Comparison of ENCODE assay signal across 8 cellular contexts in genomic region chr4:158811704-158812103, GRCh38. TPM values are rescaled to one million over a fixed set of nuclear protein-coding genes. Genes with fewer than 3 reads are reported as not detected.
DNase-seq lines count a peak whose midpoint lies in the region; ATAC-seq and TF ChIP-seq lines count a peak whose summit lies in the region.

No MANE protein-coding gene starts in this region.

- H3K36me3 ChIP-seq in RWPE2 (ENCODE audit: low read depth) = no peaks in the 10 kb centered on the region
- H3K36me3 ChIP-seq in smooth muscle cell (ENCODE audit: low read depth) = no peaks in the 10 kb centered on the region
- no peaks in the 10 kb centered on the region for H3K36me3 ChIP-seq in neuronal stem cell (replicated peaks in 1 of 2; ENCODE audit: control insufficient read depth in 2 of 2, insufficient read depth in 2 of 2, low read length in 2 of 2)

- H3K27me3 ChIP-seq in RWPE2 (ENCODE audit: insufficient read depth, poor library complexity, severe bottlenecking) (no peaks in the 10 kb centered on the region), smooth muscle cell (ENCODE audit: low read depth) (no peaks in the 10 kb centered on the region), neuronal stem cell (ENCODE audit: control insufficient read depth in 3 of 3, insufficient read depth in 3 of 3, low read depth in 1 of 3, low read length in 3 of 3) (no peaks in the 10 kb centered on the region)

- peaks cover 4% of the 10 kb centered on the region for H3F3A ChIP-seq in smooth muscle cell (ENCODE audit: low read depth)

- H3K14ac ChIP-seq in neuronal stem cell (ENCODE audit: low read length) = no peak overlapping the region

- no peak overlapping the region for H2BK12ac ChIP-seq in neuronal stem cell (ENCODE audit: low read length)

- H3K9me3 ChIP-seq in RWPE2 (ENCODE audit: severe bottlenecking) = no peaks in the 10 kb centered on the region
- H3K9me3 ChIP-seq in smooth muscle cell (replicated peaks; ENCODE audit: low read depth) = no peaks in the 10 kb centered on the region
- no peaks in the 10 kb centered on the region for H3K9me3 ChIP-seq in neuronal stem cell (replicated peaks in 1 of 2; ENCODE audit: control insufficient read depth in 2 of 2, insufficient read depth in 1 of 2, low read depth in 1 of 2, low read length in 2 of 2)

- no peaks in the 10 kb centered on the region for H4K20me1 ChIP-seq in smooth muscle cell (ENCODE audit: low read depth)

- DNase-seq in activated T-cell treated with anti-CD3 and anti-CD28 coated beads, Interleukin-2, amount 50 U/mL, for 4 hours = no peak
- DNase-seq in activated T-cell treated with anti-CD3 and anti-CD28 coated beads, Interleukin-2, amount 50 U/mL, for 48 hours = no peak
- DNase-seq in RWPE2 (ENCODE audit: low spot score) (no peak), globus pallidus (ENCODE audit: low spot score) (peak; percentile 51), smooth muscle cell (lab: John Stamatoyannopoulos, UW; ENCODE audit: unreplicated experiment) (no peak), SW 1271 (lab: John Stamatoyannopoulos, UW) (no peak), neuronal stem cell (ENCODE audit: low spot score) (no peak), GM19238 (ENCODE audit: insufficient read length, low spot score) (no peak)

- H3K9ac ChIP-seq in smooth muscle cell (ENCODE audit: low read depth) = no peak overlapping the region
- no peak overlapping the region for H3K9ac ChIP-seq in neuronal stem cell (ENCODE audit: low read depth, low read length, poor library complexity)

- H3K27ac ChIP-seq in RWPE2 (ENCODE audit: poor library complexity, severe bottlenecking) (peak overlapping the region; percentile 54), smooth muscle cell (ENCODE audit: low read depth) (peak overlapping the region; percentile 96), neuronal stem cell (replicated peaks; ENCODE audit: low read length) (no peak overlapping the region)

- H3K4me1 Mint-ChIP-seq in activated T-cell treated with anti-CD3 and anti-CD28 coated beads, Interleukin-2, amount 50 U/mL, for 4 hours (ENCODE audit: low read depth) = peaks cover 38% of the 10 kb centered on the region

- no peak overlapping the region for H2BK120ac ChIP-seq in neuronal stem cell (ENCODE audit: low read depth, low read length)

- H2AFZ ChIP-seq in smooth muscle cell (ENCODE audit: low read depth) (no peak overlapping the region), neuronal stem cell (ENCODE audit: low read length) (no peak overlapping the region)

- H3K18ac ChIP-seq in neuronal stem cell (ENCODE audit: low read length) = no peak overlapping the region

- no peak overlapping the region for H4K91ac ChIP-seq in neuronal stem cell (ENCODE audit: low read depth, low read length, poor library complexity)

- no peak overlapping the region for H3K23ac ChIP-seq in neuronal stem cell (ENCODE audit: low read depth, low read length, poor library complexity)

- peaks cover 23% of the 10 kb centered on the region for H3K4me1 ChIP-seq in RWPE2 (ENCODE audit: insufficient read depth, poor library complexity, severe bottlenecking)
- peaks cover 4% of the 10 kb centered on the region for H3K4me1 ChIP-seq in smooth muscle cell (ENCODE audit: low read depth)
- peaks cover 0 to 2% of the 10 kb centered on the region in 2 donors for H3K4me1 ChIP-seq in neuronal stem cell (ENCODE audit: control insufficient read depth in 2 of 2, insufficient read depth in 1 of 2, low read depth in 1 of 2, low read length in 2 of 2)

- H2AK5ac ChIP-seq in neuronal stem cell (ENCODE audit: low read depth, low read length) = no peak overlapping the region

- TF ChIP-seq CTCF in RWPE2 (IDR thresholded peaks at IDR 0.05; ENCODE audit: poor library complexity, severe bottlenecking) (no peak), smooth muscle cell (IDR thresholded peaks at IDR 0.05; ENCODE audit: borderline replicate concordance, insufficient read depth, poor library complexity, severe bottlenecking) (no peak)

- 58% methylated on average over 6 of the region's 6 CpGs for WGBS in smooth muscle cell (ENCODE audit: low lambda C conversion rate)
- whole genome bisulfite sequencing in neuronal stem cell (ENCODE audit: extremely low coverage in 2 of 2, insufficient read length in 2 of 2, insufficient replicate concordance in 1 of 2), 2 donors = no CpG with 5 or more reads among the region's 6 CpGs

- H4K8ac ChIP-seq in neuronal stem cell (ENCODE audit: low read depth, low read length) = no peak overlapping the region

- no peak overlapping the region for H3K4ac ChIP-seq in neuronal stem cell (ENCODE audit: low read length)

- H3K36me3 Mint-ChIP-seq in activated T-cell treated with anti-CD3 and anti-CD28 coated beads, Interleukin-2, amount 50 U/mL, for 4 hours (ENCODE audit: insufficient read depth) = no peaks in the 10 kb centered on the region

- no peak overlapping the region for H2BK5ac ChIP-seq in neuronal stem cell (ENCODE audit: low read length)

- no peak overlapping the region for H3K4me2 ChIP-seq in smooth muscle cell
- H3K4me2 ChIP-seq in neuronal stem cell (ENCODE audit: insufficient read depth, low read length, poor library complexity, severe bottlenecking) = no peak overlapping the region

- no peak overlapping the region for H2BK15ac ChIP-seq in neuronal stem cell (ENCODE audit: low read length)

- no peaks in the 10 kb centered on the region for H3K27me3 Mint-ChIP-seq in activated T-cell treated with anti-CD3 and anti-CD28 coated beads, Interleukin-2, amount 50 U/mL, for 4 hours (ENCODE audit: low read depth)

- no peaks in the 10 kb centered on the region for H3K9me3 Mint-ChIP-seq in activated T-cell treated with anti-CD3 and anti-CD28 coated beads, Interleukin-2, amount 50 U/mL, for 4 hours

- H3K4me3 Mint-ChIP-seq in activated T-cell treated with anti-CD3 and anti-CD28 coated beads, Interleukin-2, amount 50 U/mL, for 4 hours = peak overlapping the region; percentile 30

- H3K79me2 ChIP-seq in smooth muscle cell (ENCODE audit: low read depth) = peaks cover 5% of the 10 kb centered on the region

- no peak for ATAC-seq in activated T-cell treated with anti-CD3 and anti-CD28 coated beads, Interleukin-2, amount 50 U/mL, for 4 hours
- ATAC-seq in RWPE2 (ENCODE audit: low read depth) = no peak

- H3K4me3 ChIP-seq in RWPE2 (ENCODE audit: severe bottlenecking) (no peak overlapping the region), smooth muscle cell (no peak overlapping the region), neuronal stem cell (ENCODE audit: low read length in 2 of 2) (no peak overlapping the region)

- H3K79me1 ChIP-seq in neuronal stem cell (ENCODE audit: low read depth, low read length) = no peaks in the 10 kb centered on the region

RNA-seq across cellular contexts. Expression of gene FNIP2, which starts 42.9 kb away (rescaled TPM):
- total RNA-seq in activated T-cell treated with anti-CD3 and anti-CD28 coated beads, Interleukin-2, amount 50 U/mL, for 4 hours = 10 to 100 TPM in 2 of 3 donors, 1 to 10 TPM in 1; 9.0 to 13.0 (median 10.6) TPM
- total RNA-seq in smooth muscle cell = 27.6 and 36.3 TPM in 2 replicates
- 10.4 and 11.2 TPM in 2 replicates for polyA plus RNA-seq in smooth muscle cell
- 5.8 TPM for polyA plus RNA-seq in neuronal stem cell (2013, experiment 1 of 2)
- 6.0 TPM for polyA plus RNA-seq in neuronal stem cell (2013, experiment 2 of 2)
